In genomic region chr3:178703268-178703975, GRCh38 we compare ENCODE assay signal across 14 cellular contexts.
DNase-seq lines count a peak whose midpoint lies in the region; ATAC-seq, FAIRE-seq and TF ChIP-seq lines count a peak whose summit lies in the region.
"Had no signal": no experiment of that assay in that cellular context is flagged by ENCODE, and none has a peak within 500 bp of the region (broad histone marks: within the 10 kb centered on the region; RNA-seq: fewer than 3 reads in every experiment).

No MANE protein-coding gene starts in this region.

- FAIRE-seq in astrocyte (lab: Jason Lieb, UNC): no peak

- H2AFZ ChIP-seq in astrocyte (ENCODE audit: low read depth, low read length): no peak overlapping the region

- H3K4me1 ChIP-seq in astrocyte (ENCODE audit: insufficient read depth, low read length): peaks cover 17% of the 10 kb centered on the region
- H3K4me1 ChIP-seq in foreskin keratinocyte: peaks cover 42% of the 10 kb centered on the region
- 0 out of 2 replicates have a peak, but pooled peaks cover 4% of the 10 kb centered on the region for H3K4me1 ChIP-seq in Caco-2

- DNase-seq in HPDE6-E6E7 (ENCODE audit: extremely low spot score): peak; percentile 71
- DNase-seq in astrocyte (ENCODE audit: low read depth): peak; percentile 76
- peak; percentile 88 to 93 for DNase-seq in foreskin keratinocyte
- DNase-seq in superior temporal gyrus (ENCODE audit: extremely low spot score): peak; percentile 71
- DNase-seq in Caco-2: no peak
- no peak for DNase-seq in NCI-H2227 treated with DMSO at 0.1 percent for 48 hours (lab: John Stamatoyannopoulos, UW)
- DNase-seq: DMS79; NCI-H1092 treated with DMSO at 0.1 percent for 48 hours; SK-N-SH; stimulated activated CD4-positive, alpha-beta T cell treated with anti-CD3 and anti-CD28 coated beads, Interleukin-4, amount 100 ng/mL, for 4 hours had no signal

- H3K27ac Mint-ChIP-seq in astrocyte (ENCODE audit: unreplicated experiment): no peak overlapping the region
- H3K27ac Mint-ChIP-seq in Caco-2 (ENCODE audit: unreplicated experiment): no peak overlapping the region
- H3K27ac Mint-ChIP-seq: activated T-helper 1 cell treated with anti-CD3 and anti-CD28 coated beads, Interleukin-12 subunit alpha, Interleukin-12 subunit beta, Interleukin-2, Interleukin-4 antibody, amounts not matched to agents 30 ng/mL and 10 ng/mL and 1 ng/mL, durations not matched to agents 14 hours and 24 hours and 36 hours; progenitor cell of endocrine pancreas; WTC11 had no signal

- peak overlapping the region; percentile 51 for H3K4me2 ChIP-seq in astrocyte (ENCODE audit: low read length)
- H3K4me2 ChIP-seq: SK-N-SH had no signal

- peak; percentile 17 for TF ChIP-seq CTCF in astrocyte (IDR thresholded peaks at IDR 0.05; ENCODE audit: insufficient read depth, low read depth, low read length)
- TF ChIP-seq CTCF in foreskin keratinocyte (conservative IDR thresholded peaks at IDR 0.05): peak; percentile 33
- no peak for TF ChIP-seq CTCF in Caco-2 (IDR thresholded peaks at IDR 0.05; ENCODE audit: insufficient read depth in 1 of 2, low read depth in 1 of 2, low read length in 1 of 2, severe bottlenecking in 1 of 2, unreplicated experiment in 1 of 2)

- POLR2A ChIA-PET in Caco-2 (lab: Charles Lee): no interaction called here

- H3K27ac ChIP-seq in astrocyte (ENCODE audit: low read depth, low read length) (peak overlapping the region; percentile 59), foreskin keratinocyte (peak overlapping the region; percentile 56)

- H3K4me3 ChIP-seq in astrocyte (ENCODE audit: insufficient read depth, low read depth, low read length) (no peak overlapping the region), Caco-2 (ENCODE audit: low read depth, low read length) (no peak overlapping the region)

- H3K27me3 Mint-ChIP-seq in astrocyte (ENCODE audit: low read depth, unreplicated experiment): no peaks in the 10 kb centered on the region
- no peaks in the 10 kb centered on the region for H3K27me3 Mint-ChIP-seq in Caco-2 (ENCODE audit: insufficient read depth, unreplicated experiment)
- H3K27me3 Mint-ChIP-seq: progenitor cell of endocrine pancreas had no signal

- BruUV-seq in Caco-2 (replicated peaks; lab: Mats Ljungman, UMichigan): no TSS peak

- ATAC-seq in foreskin keratinocyte: peak; percentile 92
- ATAC-seq in HG02884 (IDR thresholded peaks at IDR 0.05; ENCODE audit: unreplicated experiment): no peak
- ATAC-seq: WTC11 had no signal

- intact Hi-C loops in Caco-2 (cut with micrococcal nuclease; ENCODE audit: unreplicated experiment): no loop called here

- H3K79me2 ChIP-seq in astrocyte (ENCODE audit: insufficient read depth, low read length): no peaks in the 10 kb centered on the region

- H3K4me3 Mint-ChIP-seq in astrocyte (ENCODE audit: unreplicated experiment): no peak overlapping the region
- H3K4me3 Mint-ChIP-seq in Caco-2 (ENCODE audit: unreplicated experiment): no peak overlapping the region
- H3K4me3 Mint-ChIP-seq: activated T-helper 1 cell treated with anti-CD3 and anti-CD28 coated beads, Interleukin-12 subunit alpha, Interleukin-12 subunit beta, Interleukin-2, Interleukin-4 antibody, amounts not matched to agents 30 ng/mL and 10 ng/mL and 1 ng/mL, durations not matched to agents 14 hours and 24 hours and 36 hours; WTC11 had no signal

- peaks cover 8% of the 10 kb centered on the region for H3K4me1 Mint-ChIP-seq in astrocyte (ENCODE audit: low read depth, unreplicated experiment)
- no peaks in the 10 kb centered on the region for H3K4me1 Mint-ChIP-seq in Caco-2 (ENCODE audit: low read depth, unreplicated experiment)

- H3K9ac ChIP-seq in astrocyte (ENCODE audit: low read length): no peak overlapping the region
- H3K9ac ChIP-seq: SK-N-SH had no signal

- CTCF ChIA-PET in Caco-2 (lab: Charles Lee): no interaction called here

- H4K20me1 ChIP-seq in astrocyte (ENCODE audit: insufficient read depth, low read length): no peaks in the 10 kb centered on the region

- no peaks in the 10 kb centered on the region for H3K36me3 Mint-ChIP-seq in astrocyte (ENCODE audit: low read depth, unreplicated experiment)
- no peaks in the 10 kb centered on the region for H3K36me3 Mint-ChIP-seq in Caco-2 (ENCODE audit: insufficient read depth, unreplicated experiment)

- H3K27me3 ChIP-seq in astrocyte (ENCODE audit: insufficient read depth, low read length) (no peaks in the 10 kb centered on the region), foreskin keratinocyte (no peaks in the 10 kb centered on the region), Caco-2 (replicated peaks; ENCODE audit: control insufficient read depth, insufficient read depth, low read length) (no peaks in the 10 kb centered on the region)

- no peaks in the 10 kb centered on the region for H3K9me3 Mint-ChIP-seq in astrocyte (ENCODE audit: unreplicated experiment)
- peaks cover 2% of the 10 kb centered on the region for H3K9me3 Mint-ChIP-seq in Caco-2 (ENCODE audit: unreplicated experiment)

- no peaks in the 10 kb centered on the region for H3K36me3 ChIP-seq in astrocyte (ENCODE audit: insufficient read depth, low read length)
- no peaks in the 10 kb centered on the region for H3K36me3 ChIP-seq in Caco-2 (ENCODE audit: control insufficient read depth, insufficient read depth, low read length)

- no peaks in the 10 kb centered on the region for H3K9me3 ChIP-seq in astrocyte (ENCODE audit: insufficient read depth, low read depth, low read length)
- no peaks in the 10 kb centered on the region for H3K9me3 ChIP-seq in Caco-2
- H3K9me3 ChIP-seq: SK-N-SH had no signal

Comparison
In these comparisons a context has a peak if more than half of its experiments do, and no peak if none do; other contexts are left out.
1. DNase-seq: peak in HPDE6-E6E7 (single experiment), astrocyte (single experiment), foreskin keratinocyte (2 of 2) and superior temporal gyrus (single experiment); none in Caco-2 (0 of 2) and NCI-H2227 treated with DMSO at 0.1 percent for 48 hours (single experiment).
2. CTCF ChIP-seq: peak in astrocyte (single experiment) and foreskin keratinocyte (single experiment); none in Caco-2 (0 of 2).